Comparison of ENCODE assay signal across 14 cellular contexts in genomic region chr7:98177553-98177952, GRCh38. TPM values are rescaled to one million over a fixed set of nuclear protein-coding genes. Genes with fewer than 3 reads are reported as not detected.
DNase-seq lines count a peak whose midpoint lies in the region; ATAC-seq and TF ChIP-seq lines count a peak whose summit lies in the region.
"Had no signal": no experiment of that assay in that cellular context is flagged by ENCODE, and none has a peak within 500 bp of the region (broad histone marks: within the 10 kb centered on the region; RNA-seq: fewer than 3 reads in every experiment).

No MANE protein-coding gene starts in this region.

- H3K4me1 ChIP-seq in suprapubic skin = peaks cover 6% of the 10 kb centered on the region

- no peak for TF ChIP-seq CTCF in VCaP (conservative IDR thresholded peaks at IDR 0.05)
- TF ChIP-seq CTCF in neural crest cell (conservative IDR thresholded peaks at IDR 0.05) = no peak
- TF ChIP-seq CTCF in suprapubic skin (IDR thresholded peaks at IDR 0.05) = no peak

- no peaks in the 10 kb centered on the region for H3K9me3 ChIP-seq in suprapubic skin

- no peaks in the 10 kb centered on the region for H3K9me3 Mint-ChIP-seq in neural crest cell
- H3K9me3 Mint-ChIP-seq: CD4-positive, alpha-beta memory T cell had no signal

- peaks cover 3% of the 10 kb centered on the region for H3K36me3 Mint-ChIP-seq in neural crest cell (ENCODE audit: low read depth)

- intact Hi-C loops in Right ventricle myocardium superior (cut with DNase I) = no loop called here

- H3K4me3 Mint-ChIP-seq in neural crest cell = no peak overlapping the region
- H3K4me3 Mint-ChIP-seq: B cell; CD4-positive, alpha-beta memory T cell had no signal

- H3K27ac ChIP-seq in VCaP = peak overlapping the region; percentile 94
- H3K27ac ChIP-seq in suprapubic skin = peak overlapping the region; percentile 66

- no peaks in the 10 kb centered on the region for H3K4me1 Mint-ChIP-seq in neural crest cell
- H3K4me1 Mint-ChIP-seq: B cell; CD4-positive, alpha-beta memory T cell had no signal

- 90% methylated on average over 6 of the region's 6 CpGs for WGBS in suprapubic skin

- no peaks in the 10 kb centered on the region for H3K27me3 Mint-ChIP-seq in neural crest cell (ENCODE audit: low read depth)
- H3K27me3 Mint-ChIP-seq: B cell; CD4-positive, alpha-beta memory T cell had no signal

- ATAC-seq in Right ventricle myocardium superior (ENCODE audit: poor library complexity) = peak; percentile 55

- peaks cover 14% of the 10 kb centered on the region for H3K36me3 ChIP-seq in suprapubic skin

- H3K27ac Mint-ChIP-seq in neural crest cell (ENCODE audit: unreplicated experiment) = peak overlapping the region; percentile 20
- H3K27ac Mint-ChIP-seq: B cell had no signal

- no peak for DNase-seq in Right ventricle myocardium superior
- DNase-seq in neural crest cell (ENCODE audit: low read depth, low spot score) = no peak
- no peak for DNase-seq in suprapubic skin (ENCODE audit: low spot score in 2 of 2)
- DNase-seq in HEK293T (ENCODE audit: extremely low spot score) = no peak
- DNase-seq in activated CD8-positive, alpha-beta memory T cell treated with anti-CD3 and anti-CD28 coated beads for 24 hours = no peak
- no peak for DNase-seq in SIG-M5 (lab: John Stamatoyannopoulos, UW)
- DNase-seq: CD4-positive, alpha-beta memory T cell; KBM-7; NCI-H1048; NCI-H446 treated with DMSO at 0.1 percent for 48 hours; NCI-H748 treated with DMSO at 0.1 percent for 48 hours had no signal

- TF ChIP-seq POLR2A in suprapubic skin (IDR thresholded peaks at IDR 0.05) = no peak

- CTCF ChIA-PET in HEK293T (lab: Yijun Ruan, JAX) = no interaction called here

- H3K27me3 ChIP-seq in suprapubic skin = no peaks in the 10 kb centered on the region

- H3K4me3 ChIP-seq in suprapubic skin = no peak overlapping the region

- no peak for TF ChIP-seq EP300 in suprapubic skin (IDR thresholded peaks at IDR 0.05)

- POLR2A ChIA-PET in HEK293T (lab: Yijun Ruan, JAX) = no interaction called here

TF ChIP-seq in HEK293T, 16 proteins besides CTCF, POLR2A, EP300 and RAD21:
- no peak for TF ChIP-seq SP1 (IDR thresholded peaks at IDR 0.05)
- no peak for TF ChIP-seq ARNT (IDR thresholded peaks at IDR 0.05)
- no peak for TF ChIP-seq ELF4 (IDR thresholded peaks at IDR 0.05)
- no peak for TF ChIP-seq SUZ12 (IDR thresholded peaks at IDR 0.05)
- TF ChIP-seq, protein P1, sequence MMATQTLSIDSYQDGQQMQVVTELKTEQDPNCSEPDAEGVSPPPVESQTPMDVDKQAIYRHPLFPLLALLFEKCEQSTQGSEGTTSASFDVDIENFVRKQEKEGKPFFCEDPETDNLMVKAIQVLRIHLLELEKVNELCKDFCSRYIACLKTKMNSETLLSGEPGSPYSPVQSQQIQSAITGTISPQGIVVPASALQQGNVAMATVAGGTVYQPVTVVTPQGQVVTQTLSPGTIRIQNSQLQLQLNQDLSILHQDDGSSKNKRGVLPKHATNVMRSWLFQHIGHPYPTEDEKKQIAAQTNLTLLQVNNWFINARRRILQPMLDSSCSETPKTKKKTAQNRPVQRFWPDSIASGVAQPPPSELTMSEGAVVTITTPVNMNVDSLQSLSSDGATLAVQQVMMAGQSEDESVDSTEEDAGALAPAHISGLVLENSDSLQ (IDR thresholded peaks at IDR 0.05) = no peak
- no peak for TF ChIP-seq NFRKB (IDR thresholded peaks at IDR 0.05)
- TF ChIP-seq LEF1 (IDR thresholded peaks at IDR 0.05; ENCODE audit: borderline replicate concordance) = no peak
- no peak for TF ChIP-seq FOXA1 (IDR thresholded peaks at IDR 0.05)
- no peak for TF ChIP-seq FOXM1 (IDR thresholded peaks at IDR 0.05; ENCODE audit: borderline replicate concordance)
- no peak for TF ChIP-seq TARDBP (IDR thresholded peaks at IDR 0.05)
- TF ChIP-seq HDGF (IDR thresholded peaks at IDR 0.05; ENCODE audit: borderline replicate concordance) = no peak
- no peak for TF ChIP-seq BHLHE40 (IDR thresholded peaks at IDR 0.05; ENCODE audit: borderline replicate concordance)
- TF ChIP-seq FOXK2 (IDR thresholded peaks at IDR 0.05) = no peak
- no peak for TF ChIP-seq L3MBTL2 (conservative IDR thresholded peaks at IDR 0.05)

RNA-seq across cellular contexts. Expression of gene BHLHA15, which starts 33.7 kb away (rescaled TPM):
- total RNA-seq in Right ventricle myocardium superior (not detected), neural crest cell (not detected in 2 replicates), suprapubic skin (1 to 10 TPM; 1.2 to 7.8 (median 4.4) TPM)
- total RNA-seq: CD4-positive, alpha-beta memory T cell; H4 had no signal
